Comparison of ENCODE assay signal across 30 cellular contexts in the genomic region with DNA sequence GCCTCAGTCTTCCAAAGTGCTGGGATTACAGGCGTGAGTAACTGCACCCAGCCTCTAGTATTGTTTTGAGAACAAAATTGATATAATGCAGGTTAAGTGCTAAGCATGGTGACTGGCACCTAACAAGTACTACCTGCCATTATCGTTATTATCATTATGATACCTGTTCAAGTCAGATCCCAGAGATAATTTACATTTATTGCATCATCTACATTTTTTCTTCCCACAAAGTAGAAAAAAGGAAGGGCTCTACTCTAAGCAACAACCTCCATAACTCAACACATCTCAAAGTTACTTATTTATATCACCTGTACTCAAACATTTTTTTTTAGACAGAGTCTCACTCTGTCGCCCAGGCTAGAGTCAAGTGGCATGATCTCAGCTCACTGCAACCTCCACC. TPM values are rescaled to one million over a fixed set of nuclear protein-coding genes. Genes with fewer than 3 reads are reported as not detected.
"Had no signal": no experiment of that assay in that cellular context is flagged by ENCODE, and none has a peak within 500 bp of the region (broad histone marks: within the 10 kb centered on the region; RNA-seq: fewer than 3 reads in every experiment).

No MANE protein-coding gene starts in this region.

- H3K4me1 Mint-ChIP-seq: nephron progenitor cell had no signal

- H3K9me3 Mint-ChIP-seq: stimulated activated naive CD8-positive, alpha-beta T cell treated with anti-CD3 and anti-CD28 coated beads, Interleukin-15, Interleukin-2, amounts not matched to agents 100 ng/mL and 50 ng/mL, for 24 hours had no signal

- H3K4me3 ChIP-seq: dorsolateral prefrontal cortex, gastroesophageal sphincter, heart left ventricle, hepatocyte, lung, mucosa of descending colon, prostate gland, right atrium auricular region, sigmoid colon, thoracic aorta, tibial nerve, upper lobe of left lung had no signal

- FAIRE-seq: colon, kidney, urothelium cell line had no signal

- H3K4me2 ChIP-seq: hepatocyte had no signal

- H3K4me1 ChIP-seq: gastroesophageal sphincter, heart left ventricle, prostate gland, right atrium auricular region, sigmoid colon, tibial nerve, upper lobe of left lung had no signal

- H3K4me3 Mint-ChIP-seq: endodermal cell; memory B cell; nephron progenitor cell; stimulated activated naive B cell treated with anti-CD40 and anti-IgM and Interleukin-4, amounts not matched to agents 10 μg/mL and 1 μg/mL and 100 μg/mL, for 72 hours; stimulated activated naive CD8-positive, alpha-beta T cell treated with anti-CD3 and anti-CD28 coated beads, Interleukin-15, Interleukin-2, amounts not matched to agents 100 ng/mL and 50 ng/mL, for 24 hours had no signal

- H3K36me3 Mint-ChIP-seq: naive B cell; stimulated activated naive B cell treated with anti-CD40 and anti-IgM and Interleukin-4, amounts not matched to agents 10 μg/mL and 1 μg/mL and 100 μg/mL, for 72 hours had no signal

- DNase-seq: dorsolateral prefrontal cortex; effector CD4-positive, alpha-beta T cell; endodermal cell; foreskin fibroblast; heart left ventricle; kidney; mucosa of descending colon; naive B cell; nephron progenitor cell; nucleus accumbens; sigmoid colon; stimulated activated CD4-positive, alpha-beta T cell treated with anti-CD3 and anti-CD28 coated beads, Interleukin-4, amount 100 ng/mL, for 4 hours; stimulated activated naive B cell treated with anti-CD40 and anti-IgM and Interleukin-4, amounts not matched to agents 10 μg/mL and 1 μg/mL and 100 μg/mL, for 72 hours; upper lobe of left lung had no signal

- H3K27me3 ChIP-seq: dorsolateral prefrontal cortex, gastroesophageal sphincter, heart left ventricle, hepatocyte, right atrium auricular region, sigmoid colon, tibial nerve, upper lobe of left lung had no signal

- H3K27ac Mint-ChIP-seq: endodermal cell; memory B cell; naive B cell; nephron progenitor cell; stimulated activated naive B cell treated with anti-CD40 and anti-IgM and Interleukin-4, amounts not matched to agents 10 μg/mL and 1 μg/mL and 100 μg/mL, for 72 hours; stimulated activated naive CD8-positive, alpha-beta T cell treated with anti-CD3 and anti-CD28 coated beads, Interleukin-15, Interleukin-2, amounts not matched to agents 100 ng/mL and 50 ng/mL, for 24 hours had no signal

- ATAC-seq: esophagus mucosa; gastroesophageal sphincter; heart left ventricle; left lobe of liver; mucosa of descending colon; stimulated activated naive B cell treated with anti-CD40 and anti-IgM and Interleukin-4, amounts not matched to agents 10 μg/mL and 1 μg/mL and 100 μg/mL, for 72 hours had no signal

- H3K27me3 Mint-ChIP-seq: memory B cell had no signal

- H2AFZ ChIP-seq: hepatocyte had no signal

- H3K36me3 ChIP-seq: gastroesophageal sphincter, heart left ventricle, prostate gland, right atrium auricular region, sigmoid colon, thoracic aorta, tibial nerve, upper lobe of left lung had no signal

- H3K9me3 ChIP-seq: mucosa of descending colon, prostate gland, right atrium auricular region, sigmoid colon, thoracic aorta, tibial nerve, upper lobe of left lung had no signal

- H3K79me2 ChIP-seq: hepatocyte had no signal

- H3K27ac ChIP-seq: dorsolateral prefrontal cortex, epithelial cell of prostate, gastroesophageal sphincter, heart left ventricle, hepatocyte, prostate gland, right atrium auricular region, sigmoid colon, thoracic aorta, tibial nerve, upper lobe of left lung had no signal

RNA-seq across cellular contexts. Expression of gene DCDC1, which starts 42.1 kb away (rescaled TPM):
- total RNA-seq: esophagus mucosa, osteocyte, skeletal muscle tissue, thoracic aorta had no signal
